Comparison of ENCODE assay signal across 20 cellular contexts in genomic region chrX:36431819-36432218, GRCh38.
A peak's percentile ranks its signal among the peaks of the same experiment; 100 is the strongest.
DNase-seq lines count a peak whose midpoint lies in the region; ATAC-seq, FAIRE-seq and TF ChIP-seq lines count a peak whose summit lies in the region.
"Had no signal": no experiment of that assay in that cellular context is flagged by ENCODE, and none has a peak within 500 bp of the region (broad histone marks: within the 10 kb centered on the region; RNA-seq: fewer than 3 reads in every experiment).

No MANE protein-coding gene starts in this region.

- H4K5ac ChIP-seq in mesendoderm (ENCODE audit: low read length) = no peak overlapping the region

- no peak overlapping the region for H3K56ac ChIP-seq in mesendoderm (ENCODE audit: low read length)

- H3K79me1 ChIP-seq in mesendoderm (ENCODE audit: low read length) = no peaks in the 10 kb centered on the region

- no peak overlapping the region for H3K9ac ChIP-seq in mesendoderm (ENCODE audit: low read length)

- in situ Hi-C loops in Caki2 (cut with HindIII; ENCODE audit: low pct_unique_long_range_greater_than_20kb, low sequenced_read_pairs) = no loop called here

- no CpG with 5 or more reads among the region's 3 CpGs for WGBS in mesendoderm (ENCODE audit: extremely low coverage, insufficient coverage, low lambda C conversion rate)

- no peak overlapping the region for H2BK15ac ChIP-seq in mesendoderm (replicated peaks; ENCODE audit: low read depth)

- DNase-seq in Caki2 (ENCODE audit: low read depth) = peak; percentile 74
- peak; percentile 96 for DNase-seq in RCC 7860 (ENCODE audit: low spot score)
- peak; percentile 15 to 50 for DNase-seq in cardiac fibroblast (ENCODE audit: low read depth in 2 of 2)
- peak; percentile 36 for DNase-seq in mesendoderm
- DNase-seq in activated effector memory CD4-positive, alpha-beta T cell treated with anti-CD3 and anti-CD28 coated beads, Interleukin-2, amount 50 U/mL, for 16 hours = no peak
- DNase-seq: activated CD4-positive, alpha-beta T cell treated with anti-CD3 and anti-CD28 coated beads, Interleukin-2, amount 50 U/mL, for 1 hour; activated naive CD8-positive, alpha-beta T cell treated with anti-CD3 and anti-CD28 coated beads, Interleukin-2, amount 10 ng/mL, durations not matched to agents 7 days and 5 days; activated T-cell treated with anti-CD3 and anti-CD28 coated beads, Interleukin-2, amount 50 U/mL, for 24 hours; DMS153; NCI-H1930; NCI-H69; pancreas; RPMI8226; stimulated activated naive CD4-positive, alpha-beta T cell treated with Interleukin-2 at 50 U/mL for 16 hours had no signal

- no peak for ATAC-seq in HG03354 (IDR thresholded peaks at IDR 0.05; ENCODE audit: poor library complexity, severe bottlenecking, unreplicated experiment)
- no peak for ATAC-seq in HG02759 (IDR thresholded peaks at IDR 0.05; ENCODE audit: unreplicated experiment)
- ATAC-seq in HG03159 (IDR thresholded peaks at IDR 0.05; ENCODE audit: unreplicated experiment) = no peak
- ATAC-seq: pancreas had no signal

- H3K36me3 ChIP-seq in mesendoderm (ENCODE audit: control insufficient read depth, insufficient read depth, low read length) = no peaks in the 10 kb centered on the region
- H3K36me3 ChIP-seq: HAP-1, pancreas had no signal

- no peak overlapping the region for H2BK120ac ChIP-seq in mesendoderm (ENCODE audit: low read depth, low read length)

- H3K27ac ChIP-seq in mesendoderm (ENCODE audit: low read depth, low read length) = no peak overlapping the region
- H3K27ac ChIP-seq: HL-60, pancreas had no signal

- no peak overlapping the region for H4K8ac ChIP-seq in mesendoderm (ENCODE audit: low read depth, low read length)

- H3K18ac ChIP-seq in mesendoderm (ENCODE audit: low read length) = no peak overlapping the region

- no peak for TF ChIP-seq CTCF in cardiac fibroblast (IDR thresholded peaks at IDR 0.05; ENCODE audit: low read depth, low read length)

- H3K4ac ChIP-seq in mesendoderm (ENCODE audit: low read depth, low read length) = no peak overlapping the region

- no peaks in the 10 kb centered on the region for H3K27me3 ChIP-seq in mesendoderm (ENCODE audit: insufficient read depth, low read length, poor library complexity)

- no peaks in the 10 kb centered on the region for H3K4me1 ChIP-seq in mesendoderm (ENCODE audit: control insufficient read depth, low read depth, low read length)
- H3K4me1 ChIP-seq: HAP-1, pancreas had no signal

- H2BK5ac ChIP-seq in mesendoderm (ENCODE audit: low read length) = no peak overlapping the region

- FAIRE-seq in RCC 7860 (lab: Jason Lieb, UNC) = peak; percentile 94
- FAIRE-seq: pancreas had no signal

- no peak overlapping the region for H2AK5ac ChIP-seq in mesendoderm (ENCODE audit: low read length)

- no peaks in the 10 kb centered on the region for H3K79me2 ChIP-seq in mesendoderm (ENCODE audit: control insufficient read depth, insufficient read depth, low read length)

- H3K4me2 ChIP-seq in mesendoderm (ENCODE audit: low read length) = no peak overlapping the region
- H3K4me2 ChIP-seq: smooth muscle cell had no signal

- H3K4me3 ChIP-seq in cardiac fibroblast (replicated peaks in 1 of 2; ENCODE audit: low read depth in 2 of 2, low read length in 2 of 2) = no peak overlapping the region
- no peak overlapping the region for H3K4me3 ChIP-seq in mesendoderm (ENCODE audit: low read length)
- H3K4me3 ChIP-seq: HAP-1, pancreas, smooth muscle cell had no signal

- no peak overlapping the region for H3K23ac ChIP-seq in mesendoderm (ENCODE audit: low read length)
